1 cellular context compared by ENCODE assay signal in the genomic region with DNA sequence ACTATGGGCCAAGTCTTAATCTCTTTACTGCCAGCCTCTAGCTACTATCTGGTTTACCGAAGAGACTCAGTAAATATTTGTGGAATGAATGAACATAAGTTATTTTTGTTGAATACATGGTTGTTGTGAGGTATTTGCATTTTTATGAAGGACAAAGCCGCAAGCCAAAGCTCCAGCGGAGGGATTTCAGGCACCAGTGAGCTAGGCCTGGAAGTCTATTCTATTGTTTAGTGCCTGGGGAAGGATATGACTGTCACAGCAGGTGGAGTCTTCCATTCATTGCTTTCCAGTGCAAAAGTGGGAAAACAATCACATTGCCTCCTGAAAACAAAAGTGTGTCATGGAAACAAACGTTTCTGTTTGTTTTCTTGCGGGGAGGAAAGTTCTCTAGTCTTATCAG.
TF ChIP-seq lines count a peak whose summit lies in the region.

No MANE protein-coding gene starts in this region.

TF ChIP-seq in HepG2, 621 proteins besides CTCF, POLR2A, EP300 and RAD21 (continued from another document):
- TF ChIP-seq, protein P1, sequence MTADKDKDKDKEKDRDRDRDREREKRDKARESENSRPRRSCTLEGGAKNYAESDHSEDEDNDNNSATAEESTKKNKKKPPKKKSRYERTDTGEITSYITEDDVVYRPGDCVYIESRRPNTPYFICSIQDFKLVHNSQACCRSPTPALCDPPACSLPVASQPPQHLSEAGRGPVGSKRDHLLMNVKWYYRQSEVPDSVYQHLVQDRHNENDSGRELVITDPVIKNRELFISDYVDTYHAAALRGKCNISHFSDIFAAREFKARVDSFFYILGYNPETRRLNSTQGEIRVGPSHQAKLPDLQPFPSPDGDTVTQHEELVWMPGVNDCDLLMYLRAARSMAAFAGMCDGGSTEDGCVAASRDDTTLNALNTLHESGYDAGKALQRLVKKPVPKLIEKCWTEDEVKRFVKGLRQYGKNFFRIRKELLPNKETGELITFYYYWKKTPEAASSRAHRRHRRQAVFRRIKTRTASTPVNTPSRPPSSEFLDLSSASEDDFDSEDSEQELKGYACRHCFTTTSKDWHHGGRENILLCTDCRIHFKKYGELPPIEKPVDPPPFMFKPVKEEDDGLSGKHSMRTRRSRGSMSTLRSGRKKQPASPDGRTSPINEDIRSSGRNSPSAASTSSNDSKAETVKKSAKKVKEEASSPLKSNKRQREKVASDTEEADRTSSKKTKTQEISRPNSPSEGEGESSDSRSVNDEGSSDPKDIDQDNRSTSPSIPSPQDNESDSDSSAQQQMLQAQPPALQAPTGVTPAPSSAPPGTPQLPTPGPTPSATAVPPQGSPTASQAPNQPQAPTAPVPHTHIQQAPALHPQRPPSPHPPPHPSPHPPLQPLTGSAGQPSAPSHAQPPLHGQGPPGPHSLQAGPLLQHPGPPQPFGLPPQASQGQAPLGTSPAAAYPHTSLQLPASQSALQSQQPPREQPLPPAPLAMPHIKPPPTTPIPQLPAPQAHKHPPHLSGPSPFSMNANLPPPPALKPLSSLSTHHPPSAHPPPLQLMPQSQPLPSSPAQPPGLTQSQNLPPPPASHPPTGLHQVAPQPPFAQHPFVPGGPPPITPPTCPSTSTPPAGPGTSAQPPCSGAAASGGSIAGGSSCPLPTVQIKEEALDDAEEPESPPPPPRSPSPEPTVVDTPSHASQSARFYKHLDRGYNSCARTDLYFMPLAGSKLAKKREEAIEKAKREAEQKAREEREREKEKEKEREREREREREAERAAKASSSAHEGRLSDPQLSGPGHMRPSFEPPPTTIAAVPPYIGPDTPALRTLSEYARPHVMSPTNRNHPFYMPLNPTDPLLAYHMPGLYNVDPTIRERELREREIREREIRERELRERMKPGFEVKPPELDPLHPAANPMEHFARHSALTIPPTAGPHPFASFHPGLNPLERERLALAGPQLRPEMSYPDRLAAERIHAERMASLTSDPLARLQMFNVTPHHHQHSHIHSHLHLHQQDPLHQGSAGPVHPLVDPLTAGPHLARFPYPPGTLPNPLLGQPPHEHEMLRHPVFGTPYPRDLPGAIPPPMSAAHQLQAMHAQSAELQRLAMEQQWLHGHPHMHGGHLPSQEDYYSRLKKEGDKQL (CRISPR knock-in tag; IDR thresholded peaks at IDR 0.05; ENCODE audit: low read depth), result no peak
- TF ChIP-seq GABPA (IDR thresholded peaks at IDR 0.05; ENCODE audit: low read depth, low read length) (no peak), GABPA (CRISPR knock-in tag; IDR thresholded peaks at IDR 0.05; ENCODE audit: low read depth) (no peak), CCAR2 (optimal IDR thresholded peaks at IDR 0.05; ENCODE audit: low read depth, low read length) (no peak), FOSL2 (CRISPR knock-in tag; IDR thresholded peaks at IDR 0.05) (no peak), KAT2B (IDR thresholded peaks at IDR 0.05; ENCODE audit: borderline replicate concordance, low read depth, low read length) (no peak), SP2 (CRISPR knock-in tag; IDR thresholded peaks at IDR 0.05) (no peak), TBL1XR1 (IDR thresholded peaks at IDR 0.05; ENCODE audit: borderline replicate concordance, low read length, partially characterized antibody) (no peak), GZF1 (CRISPR knock-in tag; IDR thresholded peaks at IDR 0.05) (no peak), ZNF432 (CRISPR knock-in tag; IDR thresholded peaks at IDR 0.05; ENCODE audit: borderline replicate concordance) (no peak), ZNF737 (CRISPR knock-in tag; IDR thresholded peaks at IDR 0.05; ENCODE audit: borderline replicate concordance) (no peak)
